ENCODE assay signal across 8 cellular contexts in genomic region chr22:38927033-38927789, GRCh38. TPM values are rescaled to one million over a fixed set of nuclear protein-coding genes. Genes with fewer than 3 reads are reported as not detected.
DNase-seq lines count a peak whose midpoint lies in the region; ATAC-seq and TF ChIP-seq lines count a peak whose summit lies in the region.

No MANE protein-coding gene starts in this region.

- H3K9me3 ChIP-seq in HUES64 (ENCODE audit: insufficient read depth, low read depth, low read length) = no peaks in the 10 kb centered on the region

- H3K4me3 ChIP-seq in HUES64 (ENCODE audit: low read length) = peak overlapping the region; percentile 33
- H3K4me3 ChIP-seq in coronary artery = peak overlapping the region; percentile 71

- ATAC-seq in left colon = peak; percentile 67
- ATAC-seq in GM21360 (IDR thresholded peaks at IDR 0.05; ENCODE audit: unreplicated experiment) = no peak

- no peak overlapping the region for H3K27ac ChIP-seq in HUES64 (ENCODE audit: low read depth, low read length)
- H3K27ac ChIP-seq in coronary artery = peak overlapping the region; percentile 80 to 86

- peaks cover 11% of the 10 kb centered on the region for H3K4me1 Mint-ChIP-seq in CD14-positive monocyte

- peaks cover 38 to 62% (median 59%) of the 10 kb centered on the region in 3 donors for H3K27me3 Mint-ChIP-seq in CD14-positive monocyte (ENCODE audit: low read depth in 3 of 3)

- peak; percentile 82 for DNase-seq in CD14-positive monocyte (ENCODE audit: low spot score)
- peak; percentile 57 for DNase-seq in activated CD4-positive, CD25-positive, alpha-beta regulatory T cell treated with anti-CD3 and anti-CD28 coated beads, Interleukin-2, amount 50 U/mL, for 72 hours
- DNase-seq in coronary artery (ENCODE audit: low spot score) = no peak
- peak; percentile 81 to 85 for DNase-seq in left colon
- peak; percentile 58 to 71 for DNase-seq in stimulated activated CD4-positive, alpha-beta T cell treated with anti-CD3 and anti-CD28 coated beads, Interleukin-2, amount 100 ng/mL, for 24 hours
- no peak for DNase-seq in SIG-M5 (lab: John Stamatoyannopoulos, UW)

- no peak overlapping the region for H3K9ac ChIP-seq in HUES64 (ENCODE audit: low read depth, low read length)

- no peaks in the 10 kb centered on the region for H3K27me3 ChIP-seq in HUES64 (ENCODE audit: insufficient read depth, low read length)

- TF ChIP-seq CTCF in CD14-positive monocyte (IDR thresholded peaks at IDR 0.05) (peak; percentile 92), coronary artery (IDR thresholded peaks at IDR 0.05) (no peak)

- H3K4me3 Mint-ChIP-seq in CD14-positive monocyte = peak overlapping the region; percentile 72 to 94

- H3K36me3 Mint-ChIP-seq in CD14-positive monocyte = no peaks in the 10 kb centered on the region

- H3K4me1 ChIP-seq in HUES64 (ENCODE audit: insufficient read depth, low read length) = peaks cover 8% of the 10 kb centered on the region

- peak overlapping the region in 5 of 7 donors; percentile 74 to 92 (median 85) for H3K27ac Mint-ChIP-seq in CD14-positive monocyte

- H3K9me3 Mint-ChIP-seq in CD14-positive monocyte = peaks cover 0 to 7% (median 2%) of the 10 kb centered on the region in 7 donors

- intact Hi-C loops in CD14-positive monocyte (cut with micrococcal nuclease) (loop anchor here (2.0 to 5.0 kb wide), 3 partner anchors 40 to 75 kb away; no protein-coding TSS in a partner anchor), left colon (cut with DNase I, micrococcal nuclease) (no loop called here)

- WGBS in HUES64 = 13% methylated on average over 32 of the region's 39 CpGs

- H3K36me3 ChIP-seq in HUES64 (ENCODE audit: insufficient read depth, low read length) = no peaks in the 10 kb centered on the region

RNA-seq across cellular contexts. Expression of gene APOBEC3A, which starts 30.2 kb away (rescaled TPM):
- polyA plus RNA-seq in CD14-positive monocyte = 100 to 1,000 TPM; 233 to 247 TPM
- not detected for polyA plus RNA-seq in HUES64 (2013, experiment 1 of 2)
- polyA plus RNA-seq in HUES64 (2013, experiment 2 of 2) = not detected
- total RNA-seq in left colon = 1 to 10 TPM; 1.4 to 2.2 TPM

RNA-seq across cellular contexts. Expression of gene APOBEC3B, which starts 54.9 kb away (rescaled TPM):
- 10 to 100 TPM in 1 of 2 donors, under 1 TPM in 1; 0.40 to 12.6 TPM for polyA plus RNA-seq in CD14-positive monocyte
- polyA plus RNA-seq in HUES64 (2013, experiment 1 of 2) = 21.8 TPM
- 22.9 TPM for polyA plus RNA-seq in HUES64 (2013, experiment 2 of 2)
- total RNA-seq in left colon = 10 to 100 TPM in 1 of 2 donors, 1 to 10 TPM in 1; 8.2 to 34.3 TPM

RNA-seq across cellular contexts. Expression of gene CBX6, which starts 55.2 kb away (rescaled TPM):
- polyA plus RNA-seq in CD14-positive monocyte = 1 to 10 TPM; 2.1 to 5.0 TPM
- polyA plus RNA-seq in HUES64 (2013, experiment 1 of 2) = 13.3 TPM
- polyA plus RNA-seq in HUES64 (2013, experiment 2 of 2) = 12.3 TPM
- total RNA-seq in left colon = 10 to 100 TPM in 1 of 2 donors, 1 to 10 TPM in 1; 6.8 to 28.4 TPM

Comparison
In these comparisons a context has a peak if more than half of its experiments do, and no peak if none do; other contexts are left out.
1. DNase-seq: peak in CD14-positive monocyte (single experiment), activated CD4-positive, CD25-positive, alpha-beta regulatory T cell treated with anti-CD3 and anti-CD28 coated beads, Interleukin-2, amount 50 U/mL, for 72 hours (single experiment), left colon (2 of 2) and stimulated activated CD4-positive, alpha-beta T cell treated with anti-CD3 and anti-CD28 coated beads, Interleukin-2, amount 100 ng/mL, for 24 hours (2 of 2); none in coronary artery (single experiment) and SIG-M5 (single experiment).
2. intact Hi-C loops: an anchor here in CD14-positive monocyte (2.0 to 5.0 kb wide); none called in left colon.